ENCODE assay signal across 8 cellular contexts in the genomic region with DNA sequence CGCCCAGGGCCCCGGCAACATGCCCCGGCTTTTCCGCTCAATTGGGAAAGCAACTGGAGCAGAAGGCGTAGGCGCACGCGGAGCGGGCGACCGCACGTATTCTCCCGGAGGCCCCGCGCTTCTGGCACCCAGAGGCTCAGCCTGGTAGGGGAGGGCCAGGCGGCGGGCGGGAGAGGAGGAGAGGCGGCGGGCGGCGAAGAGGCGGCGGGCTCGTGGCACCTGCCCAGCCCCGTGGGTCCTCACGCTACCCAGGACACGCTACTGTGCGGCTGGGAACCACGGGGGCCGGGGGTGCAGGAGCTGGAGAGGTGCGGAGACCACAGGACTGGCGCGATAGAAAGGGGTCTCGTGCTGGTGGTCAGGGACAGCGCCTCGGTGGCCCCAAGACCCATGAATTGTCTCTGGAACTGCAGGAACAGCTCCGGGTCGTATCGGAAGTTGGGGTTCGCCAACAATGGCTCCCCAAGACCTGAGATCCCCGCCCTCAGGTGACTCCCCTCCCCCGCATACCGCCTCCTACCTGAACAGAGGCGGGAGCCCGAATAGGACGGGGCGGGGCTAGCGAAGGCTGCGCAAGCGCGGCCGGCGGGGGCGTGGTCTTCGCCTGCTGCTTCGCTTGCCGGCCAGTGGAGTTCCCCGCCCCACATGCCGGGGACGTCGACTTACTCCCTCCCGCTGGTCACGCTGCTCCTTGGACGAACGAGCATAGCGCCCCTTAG. TPM values are rescaled to one million over a fixed set of nuclear protein-coding genes. Genes with fewer than 3 reads are reported as not detected.
DNase-seq lines count a peak whose midpoint lies in the region; ATAC-seq and TF ChIP-seq lines count a peak whose summit lies in the region.

Gene SLC37A4, minus strand, starts transcription at position 549 of the 719 bp plus-strand sequence.

- H3K36me3 ChIP-seq in Karpas-422 (ENCODE audit: insufficient read depth, low read length) (no peaks in the 10 kb centered on the region), esophagus squamous epithelium (peaks cover 0 to 27% (median 0%) of the 10 kb centered on the region in 3 donors)

- peak; percentile 98 for DNase-seq in DMS79 treated with DMSO at 0.1 percent for 48 hours (lab: John Stamatoyannopoulos, UW)
- peak; percentile 96 for DNase-seq in Karpas-422
- DNase-seq in RKO (ENCODE audit: low spot score) = peak; percentile 99
- DNase-seq in activated T-helper 1 cell treated with Interleukin-2 at 50 U/mL for 16 hours (ENCODE audit: low read depth) = peak; percentile 99
- DNase-seq in esophagus squamous epithelium (lab: John Stamatoyannopoulos, UW) = peak; percentile 85
- DNase-seq in myocyte (ENCODE audit: low read depth) = peak; percentile 97
- DNase-seq in stimulated activated CD8-positive, alpha-beta memory T cell treated with anti-CD3 and anti-CD28 coated beads, Interleukin-7, amount 100 ng/mL, for 48 hours (ENCODE audit: extremely low read depth in 1 of 2, low read depth in 1 of 2) = peak; percentile 98

- TF ChIP-seq POLR2A in esophagus squamous epithelium (IDR thresholded peaks at IDR 0.05) = peak in 3 of 4 donors; percentile 14 to 68 (median 19)

- peak within 1 kb of the TSS; percentile 82 for H3K4me2 ChIP-seq in Karpas-422 (ENCODE audit: low read depth, low read length, poor library complexity, severe bottlenecking)

- peak within 1 kb of the TSS; percentile 62; the same call in 1 of the 2 replicates for H2AFZ ChIP-seq in Karpas-422 (ENCODE audit: low read length)

- 0% methylated on average over 3 to 25 of the region's 67 CpGs for WGBS in esophagus squamous epithelium, 2 donors

- peak within 1 kb of the TSS; percentile 89 for H3K4me3 ChIP-seq in Karpas-422 (ENCODE audit: low read length)
- H3K4me3 ChIP-seq in esophagus squamous epithelium = peak within 1 kb of the TSS; percentile 49 to 87 (median 84)

- no peaks in the 10 kb centered on the region for H3K9me2 ChIP-seq in Karpas-422 (replicated peaks; ENCODE audit: insufficient read depth, low read length)

- H3K27me3 ChIP-seq in Karpas-422 (ENCODE audit: low read length) = no peaks in the 10 kb centered on the region
- no peaks in the 10 kb centered on the region for H3K27me3 ChIP-seq in esophagus squamous epithelium

- H3K9ac ChIP-seq in Karpas-422 (ENCODE audit: low read length) = peak within 1 kb of the TSS; percentile 77

- H3K9me3 ChIP-seq in Karpas-422 (ENCODE audit: low read length) = no peaks in the 10 kb centered on the region
- H3K9me3 ChIP-seq in esophagus squamous epithelium = no peaks in the 10 kb centered on the region

- intact Hi-C loops in esophagus squamous epithelium (cut with DNase I) = no loop called here

- TF ChIP-seq CTCF in esophagus squamous epithelium (IDR thresholded peaks at IDR 0.05) = peak in 4 of 6 experiments; percentile 66 to 96 (median 82)

- peaks cover 10% of the 10 kb centered on the region; the same call in 1 of the 2 replicates for H3K79me2 ChIP-seq in Karpas-422 (ENCODE audit: low read length)

- ATAC-seq in GM21825 (IDR thresholded peaks at IDR 0.05; ENCODE audit: unreplicated experiment) = peak; percentile 90

- H3K4me1 ChIP-seq in Karpas-422 (ENCODE audit: low read length) (peaks cover 20% of the 10 kb centered on the region), esophagus squamous epithelium (peaks cover 12 to 30% (median 19%) of the 10 kb centered on the region in 3 donors)

- H4K20me1 ChIP-seq in Karpas-422 (ENCODE audit: insufficient read depth, low read depth, low read length) = no peaks in the 10 kb centered on the region

- H3K27ac ChIP-seq in Karpas-422 (ENCODE audit: low read length) = no peak within 1 kb of the TSS
- peak within 1 kb of the TSS; percentile 82 to 94 (median 89) for H3K27ac ChIP-seq in esophagus squamous epithelium

RNA-seq across cellular contexts. Expression of gene SLC37A4, which starts in this region (rescaled TPM):
- 4.7 and 7.4 TPM in 2 replicates for total RNA-seq in Karpas-422 (2014; rRNA removed; shearing (Covaris generic); ENCODE audit: low replicate concordance)
- 10 to 100 TPM in 3 of 4 donors, 1 to 10 TPM in 1; 6.9 to 13.9 (median 11.5) TPM for total RNA-seq in esophagus squamous epithelium
- total RNA-seq in myocyte = 19.0 and 19.3 TPM in 2 replicates
- 11.8 TPM for polyA plus RNA-seq in myocyte (2012)
